Comparison of ENCODE assay signal across 8 cellular contexts in the genomic region with DNA sequence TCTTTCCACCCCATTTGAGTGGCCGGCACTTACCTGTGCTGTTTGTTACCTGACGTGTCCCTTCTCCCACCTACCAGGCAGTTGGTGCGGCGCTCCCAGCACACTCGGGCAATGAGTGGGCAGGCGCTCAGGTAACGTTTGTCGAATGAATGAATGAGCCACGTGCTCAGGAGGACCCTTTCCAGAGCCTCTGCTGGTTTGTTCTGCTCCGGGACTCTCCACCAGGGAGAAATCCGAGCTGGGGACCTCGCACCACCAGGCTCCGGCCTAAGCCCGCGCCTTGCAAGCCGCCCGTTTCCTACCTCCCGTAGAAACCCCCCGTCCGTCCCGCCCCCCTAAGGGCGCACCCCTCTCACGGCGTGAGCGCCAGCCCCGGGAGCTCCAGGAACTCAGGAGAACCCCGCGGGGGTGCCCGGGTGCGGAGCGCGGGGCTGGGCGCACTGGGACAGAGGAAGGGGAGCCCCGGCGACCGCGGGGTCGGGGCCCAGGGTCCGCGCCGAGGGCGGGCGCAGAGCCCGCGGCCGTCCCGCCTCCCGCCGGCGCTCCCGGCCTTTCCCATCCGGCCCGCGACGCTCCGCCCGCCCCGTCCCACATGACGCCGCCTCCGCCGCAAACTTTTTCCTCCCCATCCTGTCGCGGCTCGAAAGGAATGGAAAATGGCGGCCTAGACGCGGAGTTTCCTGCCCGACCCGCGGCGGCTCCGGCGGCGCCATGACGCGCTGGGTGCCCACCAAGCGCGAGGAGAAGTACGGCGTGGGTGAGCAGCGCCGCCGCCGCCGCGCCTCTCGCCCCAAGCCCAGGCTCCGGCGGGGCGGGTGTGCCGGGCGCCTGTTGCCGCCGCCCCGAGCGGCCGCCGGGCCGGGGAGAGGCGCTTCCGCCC. TPM values are rescaled to one million over a fixed set of nuclear protein-coding genes. Genes with fewer than 3 reads are reported as not detected.
DNase-seq lines count a peak whose midpoint lies in the region; ATAC-seq, FAIRE-seq and TF ChIP-seq lines count a peak whose summit lies in the region.

A gene (plus strand): TSS at position 622 of the 880 bp plus-strand sequence. CDS start 90 bp downstream, at position 712.

- H3K9me1 ChIP-seq in endothelial cell of umbilical vein (replicated peaks; ENCODE audit: control insufficient read depth, extremely low read depth, insufficient read depth, low read length) = no peaks in the 10 kb centered on the region

- H3K4me2 ChIP-seq in endothelial cell of umbilical vein (ENCODE audit: insufficient read depth, low read length) = peak within 1 kb of the TSS; percentile 88

- no peaks in the 10 kb centered on the region for H4K20me1 ChIP-seq in endothelial cell of umbilical vein (replicated peaks; ENCODE audit: control insufficient read depth, extremely low read depth, insufficient read depth, low read length)

- TF ChIP-seq POLR2A in endothelial cell of umbilical vein (IDR thresholded peaks at IDR 0.05; ENCODE audit: low read depth, low read length) = peak; percentile 24

- DNase-seq in NCI-H345 (lab: John Stamatoyannopoulos, UW) = peak; percentile 25
- DNase-seq in NCI-H345 treated with DMSO at 0.1 percent for 48 hours (lab: John Stamatoyannopoulos, UW; ENCODE audit: unreplicated experiment) = no peak
- DNase-seq in SK-MEL-5 (ENCODE audit: low read depth, low spot score) = peak; percentile 67
- peak; percentile 69 for DNase-seq in endothelial cell of umbilical vein (ENCODE audit: low read depth, low spot score)
- DNase-seq in lower lobe of right lung = peak; percentile 80
- peak in 29 of 49 donors; percentile 20 to 64 (median 39) for DNase-seq in substantia nigra (lab: John Stamatoyannopoulos, UW)

- peak within 1 kb of the TSS; percentile 52 for H3K9ac ChIP-seq in endothelial cell of umbilical vein (replicated peaks; ENCODE audit: extremely low read depth, insufficient read depth, low read length)

- H3K4me3 ChIP-seq in endothelial cell of umbilical vein (replicated peaks in 1 of 3; ENCODE audit: insufficient read depth in 1 of 3, low read depth in 1 of 3, low read length in 3 of 3) (peak within 1 kb of the TSS; percentile 71 to 83 (median 78)), lower lobe of right lung (peak within 1 kb of the TSS; percentile 77)

- H3K27me3 ChIP-seq in endothelial cell of umbilical vein (ENCODE audit: control insufficient read depth in 2 of 2, insufficient read depth in 2 of 2, low read length in 2 of 2) (no peaks in the 10 kb centered on the region), lower lobe of right lung (ENCODE audit: low read depth) (no peaks in the 10 kb centered on the region)

- peaks cover 44% of the 10 kb centered on the region for H3K79me2 ChIP-seq in endothelial cell of umbilical vein (ENCODE audit: control insufficient read depth, insufficient read depth, low read length)

- peak; percentile 84 to 92 for ATAC-seq in lower lobe of right lung
- ATAC-seq in GM18870 (IDR thresholded peaks at IDR 0.05; ENCODE audit: unreplicated experiment) = no peak
- no peak for ATAC-seq in HG03565 (IDR thresholded peaks at IDR 0.05; ENCODE audit: unreplicated experiment)

- POLR2A ChIA-PET in endothelial cell of umbilical vein (lab: Charles Lee) = no interaction called here

- CTCF ChIA-PET in endothelial cell of umbilical vein (lab: Charles Lee) = interaction anchor here (1.3 kb wide), 1 partner anchor 971 kb away, joined by 3 read pairs; no protein-coding TSS in a partner anchor

- H3K36me3 ChIP-seq in endothelial cell of umbilical vein (ENCODE audit: control insufficient read depth in 2 of 2, extremely low read depth in 1 of 2, insufficient read depth in 2 of 2, low read length in 2 of 2) = no peaks in the 10 kb centered on the region
- H3K36me3 ChIP-seq in lower lobe of right lung = no peaks in the 10 kb centered on the region

- peak; percentile 88 for FAIRE-seq in endothelial cell of umbilical vein (lab: Jason Lieb, UNC)

- H3K9me3 ChIP-seq in endothelial cell of umbilical vein (replicated peaks; ENCODE audit: control insufficient read depth, insufficient read depth, low read length) (no peaks in the 10 kb centered on the region), lower lobe of right lung (no peaks in the 10 kb centered on the region)

- dilution Hi-C loops in endothelial cell of umbilical vein (cut with MboI; ENCODE audit: extremely low pct_ligation_motif_present, low sequenced_read_pairs) = no loop called here

- TF ChIP-seq CTCF in endothelial cell of umbilical vein (IDR thresholded peaks at IDR 0.05; ENCODE audit: extremely low read depth in 1 of 2, insufficient read depth in 1 of 2, low read depth in 1 of 2, low read length in 2 of 2) (no peak), lower lobe of right lung (IDR thresholded peaks at IDR 0.05) (no peak)

- no TSS peak for BruUV-seq in endothelial cell of umbilical vein (replicated peaks; lab: Mats Ljungman, UMichigan)

- in situ Hi-C loops in SK-MEL-5 (cut with HindIII; ENCODE audit: low pct_unique_long_range_greater_than_20kb, low sequenced_read_pairs) = no loop called here

- H3K4me1 ChIP-seq in endothelial cell of umbilical vein (ENCODE audit: control insufficient read depth, extremely low read depth, insufficient read depth, low read length) (peaks cover 8% of the 10 kb centered on the region), lower lobe of right lung (peaks cover 21% of the 10 kb centered on the region)

- H3K27ac ChIP-seq in endothelial cell of umbilical vein (ENCODE audit: insufficient read depth, low read depth, low read length) (peak within 1 kb of the TSS; percentile 74), lower lobe of right lung (peak within 1 kb of the TSS; percentile 78), substantia nigra (ENCODE audit: low read depth, low read length, poor library complexity, severe bottlenecking) (peak within 1 kb of the TSS; percentile 73)

- intact Hi-C loops in endothelial cell of umbilical vein (cut with micrococcal nuclease) = loop anchor here (2.0 to 10.0 kb wide), 4 partner anchors 68 to 840 kb away; no protein-coding TSS in a partner anchor
- intact Hi-C loops in lower lobe of right lung (cut with DNase I) = no loop called here

- H2AFZ ChIP-seq in endothelial cell of umbilical vein (ENCODE audit: low read depth, low read length) = peak within 1 kb of the TSS; percentile 98

TF ChIP-seq in endothelial cell of umbilical vein, 7 proteins besides CTCF, POLR2A, EP300 and RAD21:
- TF ChIP-seq JUN (IDR thresholded peaks at IDR 0.05; ENCODE audit: borderline replicate concordance, insufficient read depth, insufficient read length, low read depth) = no peak
- peak; percentile 46 for TF ChIP-seq POLR2AphosphoS5 (IDR thresholded peaks at IDR 0.05; ENCODE audit: insufficient read depth, low read depth, low read length)
TF ChIP-seq in endothelial cell of umbilical vein: peak in this region for 1.

RNA-seq across cellular contexts. Expression of the gene that starts here (rescaled TPM):
- total RNA-seq in SK-MEL-5 (2014; rRNA removed; shearing (Covaris generic)) = 22.7 and 25.1 TPM in 2 replicates
- 21.0 and 26.1 TPM in 2 replicates for polyA plus RNA-seq in SK-MEL-5 (2015; cell fraction: cytosol; rRNA removed)
- 17.0 and 23.6 TPM in 2 replicates for polyA plus RNA-seq in SK-MEL-5 (2015; cell fraction: nucleus; rRNA removed)
- 78.7 and 83.1 TPM in 2 replicates for total RNA-seq in endothelial cell of umbilical vein
- 15.6 and 22.5 TPM in 2 replicates for polyA plus RNA-seq in endothelial cell of umbilical vein
- 30.8 and 32.6 TPM in 2 replicates for polyA plus RNA-seq in endothelial cell of umbilical vein (2011; cell fraction: cytosol; rRNA removed)
- polyA plus RNA-seq in endothelial cell of umbilical vein (2011; cell fraction: nucleus; rRNA removed) = 38.1 and 45.2 TPM in 2 replicates
- 55.5 and 65.7 TPM in 2 replicates for polyA plus RNA-seq in endothelial cell of umbilical vein (2012)
- polyA minus RNA-seq in endothelial cell of umbilical vein = 84.9 and 86.4 TPM in 2 replicates
- 16.8 TPM for polyA minus RNA-seq in endothelial cell of umbilical vein (2011; cell fraction: cytosol; rRNA and poly(A)+ RNA removed)
- polyA minus RNA-seq in endothelial cell of umbilical vein (2011; cell fraction: nucleus; rRNA and poly(A)+ RNA removed) = 101 and 153 TPM in 2 replicates
- total RNA-seq in lower lobe of right lung = 44.8 TPM

Comparison
In these comparisons a context has a peak if more than half of its experiments do, and no peak if none do; other contexts are left out.
1. ATAC-seq: peak in lower lobe of right lung (2 of 2); none in GM18870 (single experiment) and HG03565 (single experiment).
2. Peak in every context shown above with its lines, with median percentiles within 50 percentile points of each other: H3K27ac ChIP-seq.